In genomic region chr15:38696120-38696727, GRCh38 we compare ENCODE assay signal across 8 cellular contexts.
DNase-seq lines count a peak whose midpoint lies in the region; ATAC-seq and FAIRE-seq lines count a peak whose summit lies in the region.

No MANE protein-coding gene starts in this region.

- H3K36me3 ChIP-seq in trophoblast cell (ENCODE audit: control insufficient read depth in 1 of 2, insufficient read depth in 2 of 2, low read length in 2 of 2) = no peaks in the 10 kb centered on the region

- no peak overlapping the region for H3K23ac ChIP-seq in trophoblast cell (ENCODE audit: low read length)

- H4K8ac ChIP-seq in trophoblast cell (ENCODE audit: low read depth, low read length) = no peak overlapping the region

- H3K18ac ChIP-seq in trophoblast cell (ENCODE audit: low read length) = no peak overlapping the region

- intact Hi-C loops in sciatic nerve (cut with DNase I) = no loop called here

- H3K4me2 ChIP-seq in trophoblast cell (ENCODE audit: low read length) = no peak overlapping the region

- no peak overlapping the region for H4K12ac ChIP-seq in trophoblast cell (ENCODE audit: low read depth, low read length)

- no peaks in the 10 kb centered on the region for H3K79me2 ChIP-seq in trophoblast cell (ENCODE audit: control insufficient read depth, insufficient read depth, low read length, poor library complexity)

- H3K27ac Mint-ChIP-seq in immature natural killer cell = peak overlapping the region; percentile 49 to 84 (median 78)

- H2BK12ac ChIP-seq in trophoblast cell (ENCODE audit: low read length) = no peak overlapping the region

- WGBS in trophoblast cell (ENCODE audit: extremely low coverage, insufficient coverage, insufficient read length) = no CpG with 5 or more reads among the region's 7 CpGs

- H3K27ac ChIP-seq in trophoblast cell (ENCODE audit: low read depth, low read length) = no peak overlapping the region

- no peaks in the 10 kb centered on the region for H3K9me3 Mint-ChIP-seq in immature natural killer cell

- H3K27me3 ChIP-seq in trophoblast cell (ENCODE audit: insufficient read depth, low read length) = no peaks in the 10 kb centered on the region

- H3K4me1 ChIP-seq in trophoblast cell (ENCODE audit: control insufficient read depth in 1 of 2, insufficient read depth in 2 of 2, low read length in 2 of 2) = peaks cover 0 to 10% of the 10 kb centered on the region in 2 experiments

- ATAC-seq in GM19397 (IDR thresholded peaks at IDR 0.05; ENCODE audit: unreplicated experiment) (peak; percentile 60), HG03378 (IDR thresholded peaks at IDR 0.05; ENCODE audit: unreplicated experiment) (peak; percentile 65), sciatic nerve (no peak), GM18858 (IDR thresholded peaks at IDR 0.05; ENCODE audit: unreplicated experiment) (no peak)

- no peaks in the 10 kb centered on the region for H3K79me1 ChIP-seq in trophoblast cell (ENCODE audit: low read length)

- H3K4ac ChIP-seq in trophoblast cell (ENCODE audit: low read depth, low read length) = no peak overlapping the region

- no peak overlapping the region for H2BK5ac ChIP-seq in trophoblast cell (ENCODE audit: low read depth, low read length, poor library complexity)

- H3K9me3 ChIP-seq in trophoblast cell (ENCODE audit: insufficient read depth, low read depth, low read length) = no peaks in the 10 kb centered on the region

- peaks cover 0 to 2% (median 1%) of the 10 kb centered on the region in 3 donors for H3K27me3 Mint-ChIP-seq in immature natural killer cell (ENCODE audit: low read depth in 3 of 3)

- no peak for FAIRE-seq in HTR-8/SVneo (lab: Jason Lieb, UNC)

- no peak overlapping the region for H4K91ac ChIP-seq in trophoblast cell (ENCODE audit: low read depth, low read length)

- no peak overlapping the region for H3K14ac ChIP-seq in trophoblast cell (ENCODE audit: low read length)

- H2AK5ac ChIP-seq in trophoblast cell (ENCODE audit: low read length) = no peak overlapping the region

- no peak overlapping the region for H3K4me3 ChIP-seq in trophoblast cell (ENCODE audit: low read depth, low read length)

- no peak overlapping the region for H2AFZ ChIP-seq in trophoblast cell (ENCODE audit: insufficient read depth, low read length, poor library complexity)

- H3K4me3 Mint-ChIP-seq in immature natural killer cell = peak overlapping the region in 4 of 5 donors; percentile 42 to 68 (median 56)

- H3K9ac ChIP-seq in trophoblast cell (ENCODE audit: low read length) = no peak overlapping the region

- DNase-seq in activated CD4-positive, alpha-beta T cell treated with anti-CD3 and anti-CD28 coated beads, Interleukin-2, amount 50 U/mL, for 4 hours = peak; percentile 54
- DNase-seq in immature natural killer cell = peak; percentile 37 to 75 (median 63)
- no peak for DNase-seq in sciatic nerve (ENCODE audit: low spot score)
- no peak for DNase-seq in HTR-8/SVneo (ENCODE audit: insufficient read length, low spot score)
- DNase-seq in trophoblast cell = no peak

- peaks cover 41 to 50% of the 10 kb centered on the region in 2 donors for H3K4me1 Mint-ChIP-seq in immature natural killer cell

- no peak overlapping the region for H2BK120ac ChIP-seq in trophoblast cell (ENCODE audit: insufficient read depth, low read length, poor library complexity)

- H3K36me3 Mint-ChIP-seq in immature natural killer cell = no peaks in the 10 kb centered on the region

Comparison
In these comparisons a context has a peak if more than half of its experiments do, and no peak if none do; other contexts are left out.
1. ATAC-seq: peak in GM19397 (single experiment) and HG03378 (single experiment); none in sciatic nerve (single experiment) and GM18858 (single experiment).
2. DNase-seq: peak in activated CD4-positive, alpha-beta T cell treated with anti-CD3 and anti-CD28 coated beads, Interleukin-2, amount 50 U/mL, for 4 hours (2 of 2) and immature natural killer cell (3 of 3); none in sciatic nerve (single experiment), HTR-8/SVneo (single experiment) and trophoblast cell (0 of 2).